ENCODE assay signal across 8 cellular contexts in genomic region chr1:167221126-167221803, GRCh38. TPM values are rescaled to one million over a fixed set of nuclear protein-coding genes. Genes with fewer than 3 reads are reported as not detected.
DNase-seq lines count a peak whose midpoint lies in the region; ATAC-seq and TF ChIP-seq lines count a peak whose summit lies in the region.

No MANE protein-coding gene starts in this region.

- no peaks in the 10 kb centered on the region for H3K36me3 ChIP-seq in parathyroid adenoma (ENCODE audit: control insufficient read depth, insufficient read depth, low read length)

- POLR2A ChIA-PET in activated CD4-positive, alpha-beta memory T cell treated with anti-CD3 and anti-CD28 coated beads, Interleukin-2, amount 10 ng/mL, durations not matched to agents 7 days and 5 days (lab: Charles Lee), result interaction anchor here (0.6 to 3.5 kb wide), 16 partner anchors 11 to 731 kb away, joined by 3 to 47 read pairs (median 6); partner anchors contain the start of genes CD247, CREG1, DCAF6 and MPC2

- H3K4me2 ChIP-seq in parathyroid adenoma (ENCODE audit: low read length), result peak overlapping the region; percentile 88

- H3K27ac ChIP-seq in foreskin keratinocyte (peak overlapping the region; percentile 66), parathyroid adenoma (peak overlapping the region; percentile 72)

- DNase-seq in CD1c-positive myeloid dendritic cell (ENCODE audit: extremely low spot score), result peak; percentile 36
- DNase-seq in activated CD4-positive, alpha-beta memory T cell treated with anti-CD3 and anti-CD28 coated beads, Interleukin-2, amount 10 ng/mL, durations not matched to agents 7 days and 5 days, result peak; percentile 28
- DNase-seq in foreskin keratinocyte, result no peak
- DNase-seq in SHP77 (lab: John Stamatoyannopoulos, UW), result no peak

- H3K9me3 ChIP-seq in parathyroid adenoma (ENCODE audit: control insufficient read depth, low read length), result no peaks in the 10 kb centered on the region

- peak overlapping the region; percentile 98 for H3K4me3 Mint-ChIP-seq in activated CD4-positive, alpha-beta memory T cell treated with anti-CD3 and anti-CD28 coated beads, Interleukin-2, amount 10 ng/mL, durations not matched to agents 7 days and 5 days

- H3K79me2 ChIP-seq in parathyroid adenoma, result peaks cover 2% of the 10 kb centered on the region

- CTCF ChIA-PET in activated CD4-positive, alpha-beta memory T cell treated with anti-CD3 and anti-CD28 coated beads, Interleukin-2, amount 10 ng/mL, durations not matched to agents 7 days and 5 days (lab: Charles Lee), result interaction anchor here (0.8 to 3.2 kb wide), 26 partner anchors 10 to 714 kb away, joined by 3 to 33 read pairs (median 6); partner anchors contain the start of genes CD247, CREG1 and DCAF6

- peaks cover 41% of the 10 kb centered on the region for H3K4me1 Mint-ChIP-seq in activated CD4-positive, alpha-beta memory T cell treated with anti-CD3 and anti-CD28 coated beads, Interleukin-2, amount 10 ng/mL, durations not matched to agents 7 days and 5 days

- peak overlapping the region; percentile 89 for H3K27ac Mint-ChIP-seq in activated CD4-positive, alpha-beta memory T cell treated with anti-CD3 and anti-CD28 coated beads, Interleukin-2, amount 10 ng/mL, durations not matched to agents 7 days and 5 days

- H3K4me1 ChIP-seq in foreskin keratinocyte (peaks cover 3% of the 10 kb centered on the region), parathyroid adenoma (peaks cover 5% of the 10 kb centered on the region)

- peak; percentile 4 for ATAC-seq in GM19372 (IDR thresholded peaks at IDR 0.05; ENCODE audit: low read depth, unreplicated experiment)
- peak; percentile 8 for ATAC-seq in HG03442 (IDR thresholded peaks at IDR 0.05; ENCODE audit: unreplicated experiment)
- ATAC-seq in foreskin keratinocyte, result peak; percentile 1
- no peak for ATAC-seq in HG03378 (IDR thresholded peaks at IDR 0.05; ENCODE audit: unreplicated experiment)

- peaks cover 10% of the 10 kb centered on the region for H3K36me3 Mint-ChIP-seq in activated CD4-positive, alpha-beta memory T cell treated with anti-CD3 and anti-CD28 coated beads, Interleukin-2, amount 10 ng/mL, durations not matched to agents 7 days and 5 days (ENCODE audit: low read depth)

- H3K27me3 Mint-ChIP-seq in activated CD4-positive, alpha-beta memory T cell treated with anti-CD3 and anti-CD28 coated beads, Interleukin-2, amount 10 ng/mL, durations not matched to agents 7 days and 5 days, result no peaks in the 10 kb centered on the region

- H3K27me3 ChIP-seq in foreskin keratinocyte, result no peaks in the 10 kb centered on the region
- no peaks in the 10 kb centered on the region for H3K27me3 ChIP-seq in parathyroid adenoma (ENCODE audit: control insufficient read depth, insufficient read depth, low read length)

- H2AFZ ChIP-seq in parathyroid adenoma, result peak overlapping the region; percentile 81

- peak overlapping the region; percentile 78 for H3K4me3 ChIP-seq in parathyroid adenoma (ENCODE audit: low read depth, low read length)

- no peak for TF ChIP-seq CTCF in foreskin keratinocyte (conservative IDR thresholded peaks at IDR 0.05)
- no peak for TF ChIP-seq CTCF in parathyroid adenoma (IDR thresholded peaks at IDR 0.05)

- no peaks in the 10 kb centered on the region for H3K9me3 Mint-ChIP-seq in activated CD4-positive, alpha-beta memory T cell treated with anti-CD3 and anti-CD28 coated beads, Interleukin-2, amount 10 ng/mL, durations not matched to agents 7 days and 5 days

- peak overlapping the region; percentile 30 for H3K9ac ChIP-seq in parathyroid adenoma

RNA-seq across cellular contexts. Expression of gene POU2F1, which starts 0.6 kb away (rescaled TPM):
- total RNA-seq in activated CD4-positive, alpha-beta memory T cell treated with anti-CD3 and anti-CD28 coated beads, Interleukin-2, amount 10 ng/mL, durations not matched to agents 7 days and 5 days, result 10 to 100 TPM; 17.4 to 20.4 TPM
- total RNA-seq in foreskin keratinocyte, result 7.4 and 7.8 TPM in 2 replicates
- polyA plus RNA-seq in foreskin keratinocyte, result 2.4 and 2.5 TPM in 2 replicates

Comparison
In these comparisons a context has a peak if more than half of its experiments do, and no peak if none do; other contexts are left out.
1. DNase-seq: peak in CD1c-positive myeloid dendritic cell (single experiment) and activated CD4-positive, alpha-beta memory T cell treated with anti-CD3 and anti-CD28 coated beads, Interleukin-2, amount 10 ng/mL, durations not matched to agents 7 days and 5 days (single experiment); none in foreskin keratinocyte (0 of 2) and SHP77 (0 of 2).